In the genomic region with DNA sequence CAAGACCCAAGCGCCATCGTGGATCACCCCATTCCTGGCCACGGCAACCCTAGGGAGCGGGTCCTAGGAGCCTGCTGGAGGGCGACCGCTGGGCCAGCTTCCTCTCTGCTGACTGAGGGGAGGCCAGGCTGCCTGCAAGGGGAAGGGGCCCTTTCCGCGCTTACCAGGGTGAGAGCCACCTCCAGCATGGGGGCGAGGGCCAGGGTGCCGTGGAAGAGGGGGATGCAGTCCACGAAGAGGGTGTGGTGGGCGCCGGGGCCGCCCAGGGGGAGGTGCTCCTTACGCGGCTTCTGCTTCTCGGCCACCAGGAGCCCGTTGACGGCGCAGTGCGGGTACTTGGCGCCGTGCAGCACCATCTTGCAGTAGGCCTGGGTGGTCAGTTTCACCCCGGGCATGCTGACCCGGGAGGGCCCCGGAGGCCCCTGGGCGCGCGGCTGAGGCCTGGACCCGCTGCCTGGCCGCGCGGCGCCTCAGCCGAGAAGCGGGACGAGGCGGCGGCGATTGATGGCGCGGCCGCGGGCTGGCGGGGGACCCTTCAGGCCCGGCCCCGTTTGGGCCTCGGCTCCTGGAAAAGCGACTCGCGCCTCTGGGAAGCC, we compare ENCODE assay signal across 8 cellular contexts. TPM values are rescaled to one million over a fixed set of nuclear protein-coding genes. Genes with fewer than 3 reads are reported as not detected.
DNase-seq lines count a peak whose midpoint lies in the region; ATAC-seq and TF ChIP-seq lines count a peak whose summit lies in the region.

No MANE protein-coding gene starts in this region.

- peaks cover 37% of the 10 kb centered on the region for H3K36me3 Mint-ChIP-seq in T-helper 1 cell treated with Interleukin-12 subunit alpha and Interleukin-12 subunit beta and Interleukin-4 antibody, amounts not matched to agents 30 μg/mL and 1 μg/mL, for 36 hours (ENCODE audit: low read depth)
- peaks cover 38% of the 10 kb centered on the region for H3K36me3 Mint-ChIP-seq in memory B cell

- peak overlapping the region; percentile 83 for H3K27ac Mint-ChIP-seq in T-helper 1 cell treated with Interleukin-12 subunit alpha and Interleukin-12 subunit beta and Interleukin-4 antibody, amounts not matched to agents 30 μg/mL and 1 μg/mL, for 36 hours
- H3K27ac Mint-ChIP-seq in memory B cell = peak overlapping the region; percentile 98

- peaks cover 12 to 30% of the 10 kb centered on the region in 2 donors for H3K4me1 ChIP-seq in duodenal mucosa (ENCODE audit: control insufficient read depth in 1 of 2, insufficient read depth in 2 of 2, low read length in 2 of 2)
- H3K4me1 ChIP-seq in testis = peaks cover 12% of the 10 kb centered on the region

- peak overlapping the region; percentile 86 to 96 for H3K9ac ChIP-seq in duodenal mucosa (ENCODE audit: low read depth in 1 of 2, low read length in 2 of 2)

- H3K27ac ChIP-seq in duodenal mucosa (ENCODE audit: low read depth, low read length) (no peak overlapping the region), testis (peak overlapping the region; percentile 61 to 88)

- 0 to 1% methylated on average over 16 to 49 of the region's 51 CpGs for WGBS in testis, 2 donors

- peaks cover 37% of the 10 kb centered on the region for H3K4me1 Mint-ChIP-seq in T-helper 1 cell treated with Interleukin-12 subunit alpha and Interleukin-12 subunit beta and Interleukin-4 antibody, amounts not matched to agents 30 μg/mL and 1 μg/mL, for 36 hours (ENCODE audit: low read depth)
- peaks cover 33% of the 10 kb centered on the region for H3K4me1 Mint-ChIP-seq in memory B cell

- H3K9me3 ChIP-seq in duodenal mucosa (ENCODE audit: control insufficient read depth in 1 of 2, low read length in 2 of 2) (no peaks in the 10 kb centered on the region), testis (no peaks in the 10 kb centered on the region)

- no peak for DNase-seq in AG09309 (ENCODE audit: low read depth)
- DNase-seq in memory B cell (ENCODE audit: low spot score in 2 of 2) = peak in 1 of 2 donors; percentile 14
- DNase-seq in testis = peak; percentile 22
- DNase-seq in NCI-H187 (lab: John Stamatoyannopoulos, UW) = no peak

- H3K27me3 Mint-ChIP-seq in T-helper 1 cell treated with Interleukin-12 subunit alpha and Interleukin-12 subunit beta and Interleukin-4 antibody, amounts not matched to agents 30 μg/mL and 1 μg/mL, for 36 hours (ENCODE audit: low read depth) = no peaks in the 10 kb centered on the region
- no peaks in the 10 kb centered on the region for H3K27me3 Mint-ChIP-seq in memory B cell

- TF ChIP-seq CTCF in AG09309 (IDR thresholded peaks at IDR 0.05; ENCODE audit: control insufficient read depth, insufficient read depth, low read depth, low read length, missing control alignments) (no peak), testis (IDR thresholded peaks at IDR 0.05) (no peak)

- peak overlapping the region; percentile 88 for H3K4me3 Mint-ChIP-seq in T-helper 1 cell treated with Interleukin-12 subunit alpha and Interleukin-12 subunit beta and Interleukin-4 antibody, amounts not matched to agents 30 μg/mL and 1 μg/mL, for 36 hours
- peak overlapping the region; percentile 95 for H3K4me3 Mint-ChIP-seq in memory B cell

- ATAC-seq in GM18868 (IDR thresholded peaks at IDR 0.05; ENCODE audit: unreplicated experiment) (peak; percentile 19), HG03159 (IDR thresholded peaks at IDR 0.05; ENCODE audit: unreplicated experiment) (peak; percentile 32), memory B cell (ENCODE audit: low read depth) (peak; percentile 18)

- TF ChIP-seq POLR2A in testis (IDR thresholded peaks at IDR 0.05) = no peak

- H3K27me3 ChIP-seq in duodenal mucosa (ENCODE audit: control insufficient read depth in 1 of 2, insufficient read depth in 2 of 2, low read length in 2 of 2) = no peaks in the 10 kb centered on the region
- no peaks in the 10 kb centered on the region for H3K27me3 ChIP-seq in testis

- H3K36me3 ChIP-seq in duodenal mucosa (ENCODE audit: control insufficient read depth in 1 of 2, insufficient read depth in 2 of 2, low read length in 2 of 2) (peaks cover 29 to 55% of the 10 kb centered on the region in 2 donors), testis (ENCODE audit: low read depth, missing control alignments) (no peaks in the 10 kb centered on the region)

- H3K9me3 Mint-ChIP-seq in T-helper 1 cell treated with Interleukin-12 subunit alpha and Interleukin-12 subunit beta and Interleukin-4 antibody, amounts not matched to agents 30 μg/mL and 1 μg/mL, for 36 hours = no peaks in the 10 kb centered on the region
- no peaks in the 10 kb centered on the region for H3K9me3 Mint-ChIP-seq in memory B cell

- H3K4me3 ChIP-seq in AG09309 (ENCODE audit: control insufficient read depth, low read depth, low read length) (peak overlapping the region; percentile 71), duodenal mucosa (ENCODE audit: low read depth in 1 of 2, low read length in 2 of 2) (peak overlapping the region; percentile 93 to 98), testis (peak overlapping the region; percentile 94 to 97)

- intact Hi-C loops in testis (cut with DNase I; ENCODE audit: low total_unique reads) = no loop called here

RNA-seq across cellular contexts. Expression of a gene that starts 0.3 kb away (rescaled TPM):
- 10 to 100 TPM; 44.2 to 57.3 TPM for total RNA-seq in testis
- 38.7 TPM for polyA plus RNA-seq in testis (ENCODE audit: insufficient read depth, low read depth, low replicate concordance)

RNA-seq across cellular contexts. Expression of a gene that starts 0.5 kb away (rescaled TPM):
- 100 to 1,000 TPM; 263 to 334 TPM for total RNA-seq in testis
- 467 TPM for polyA plus RNA-seq in testis (ENCODE audit: insufficient read depth, low read depth, low replicate concordance)

RNA-seq across cellular contexts. Expression of a gene that starts 48.1 kb away (rescaled TPM):
- total RNA-seq in testis = 1 to 10 TPM; 3.8 to 6.0 TPM
- 4.3 TPM for polyA plus RNA-seq in testis (ENCODE audit: insufficient read depth, low read depth, low replicate concordance)
